ENCODE assay signal across 16 cellular contexts in genomic region chr14:100664841-100665425, GRCh38.
DNase-seq lines count a peak whose midpoint lies in the region; ATAC-seq and TF ChIP-seq lines count a peak whose summit lies in the region.
"Had no signal": no experiment of that assay in that cellular context is flagged by ENCODE, and none has a peak within 500 bp of the region (broad histone marks: within the 10 kb centered on the region; RNA-seq: fewer than 3 reads in every experiment).

No MANE protein-coding gene starts in this region.

- peak; percentile 70 for DNase-seq in Right ventricle myocardium superior
- no peak for DNase-seq in right atrium auricular region (ENCODE audit: low spot score)
- DNase-seq in fibroblast of gingiva (ENCODE audit: low read depth), result peak; percentile 82
- DNase-seq in nephron progenitor cell, result no peak
- DNase-seq in activated T-cell treated with anti-CD3 and anti-CD28 coated beads, Interleukin-2, amount 50 U/mL, for 72 hours, result no peak
- no peak for DNase-seq in activated effector memory CD4-positive, alpha-beta T cell treated with Interleukin-2 at 50 U/mL for 16 hours
- DNase-seq in Karpas-422, result no peak
- no peak for DNase-seq in stimulated activated CD4-positive, alpha-beta T cell treated with anti-CD3 and anti-CD28 coated beads, Interleukin-2, amount 100 ng/mL, for 24 hours
- DNase-seq: activated CD8-positive, alpha-beta memory T cell treated with anti-CD3 and anti-CD28 coated beads, Interleukin-2, amount 50 U/mL, for 4 hours; cerebellar nuclear complex; naive B cell; NCI-H1930; NCI-H774 had no signal

- peaks cover 8% of the 10 kb centered on the region for H3K27me3 Mint-ChIP-seq in nephron progenitor cell (ENCODE audit: low read depth, poor library complexity)
- peaks cover 9% of the 10 kb centered on the region for H3K27me3 Mint-ChIP-seq in activated T-cell treated with anti-CD3 and anti-CD28 coated beads, Interleukin-2, amount 50 U/mL, for 72 hours (ENCODE audit: low read depth)

- no peak overlapping the region for H3K4me3 ChIP-seq in right atrium auricular region
- H3K4me3 ChIP-seq in Karpas-422 (ENCODE audit: low read length), result no peak overlapping the region
- H3K4me3 ChIP-seq: smooth muscle cell had no signal

- no peaks in the 10 kb centered on the region for H4K20me1 ChIP-seq in Karpas-422 (ENCODE audit: insufficient read depth, low read depth, low read length)

- TF ChIP-seq CTCF in right atrium auricular region (IDR thresholded peaks at IDR 0.05) (no peak), nephron progenitor cell (IDR thresholded peaks at IDR 0.05) (no peak)

- no peak overlapping the region for H2AFZ ChIP-seq in Karpas-422 (ENCODE audit: low read length)

- H3K79me2 ChIP-seq in Karpas-422 (ENCODE audit: low read length), result no peaks in the 10 kb centered on the region

- no peaks in the 10 kb centered on the region for H3K9me3 ChIP-seq in right atrium auricular region
- H3K9me3 ChIP-seq in Karpas-422 (ENCODE audit: low read length), result no peaks in the 10 kb centered on the region

- H3K4me1 ChIP-seq in right atrium auricular region, result peaks cover 0 to 6% of the 10 kb centered on the region in 2 donors
- H3K4me1 ChIP-seq in Karpas-422 (ENCODE audit: low read length), result no peaks in the 10 kb centered on the region

- intact Hi-C loops in Right ventricle myocardium superior (cut with DNase I), result loop anchor here (10.0 kb wide), 1 partner anchor 960 kb away; no protein-coding TSS in a partner anchor

- H3K27me3 ChIP-seq in right atrium auricular region (no peaks in the 10 kb centered on the region), Karpas-422 (ENCODE audit: low read length) (no peaks in the 10 kb centered on the region)

- peaks cover 67% of the 10 kb centered on the region for H3K4me1 Mint-ChIP-seq in nephron progenitor cell
- no peaks in the 10 kb centered on the region for H3K4me1 Mint-ChIP-seq in activated T-cell treated with anti-CD3 and anti-CD28 coated beads, Interleukin-2, amount 50 U/mL, for 72 hours (ENCODE audit: low read depth)

- H3K27ac Mint-ChIP-seq in nephron progenitor cell, result peak overlapping the region; percentile 36
- H3K27ac Mint-ChIP-seq in activated T-cell treated with anti-CD3 and anti-CD28 coated beads, Interleukin-2, amount 50 U/mL, for 72 hours, result no peak overlapping the region

- H3K36me3 Mint-ChIP-seq in nephron progenitor cell (ENCODE audit: low read depth), result no peaks in the 10 kb centered on the region
- no peaks in the 10 kb centered on the region for H3K36me3 Mint-ChIP-seq in activated T-cell treated with anti-CD3 and anti-CD28 coated beads, Interleukin-2, amount 50 U/mL, for 72 hours (ENCODE audit: insufficient read depth in 2 of 2)
- H3K36me3 Mint-ChIP-seq: activated naive CD4-positive, alpha-beta T cell treated with anti-CD3 and anti-CD28 coated beads, Interleukin-2, amount 50 U/mL, for 24 hours; naive B cell had no signal

- H3K36me3 ChIP-seq in right atrium auricular region (no peaks in the 10 kb centered on the region), Karpas-422 (ENCODE audit: insufficient read depth, low read length) (no peaks in the 10 kb centered on the region)

- no peak overlapping the region for H3K4me2 ChIP-seq in Karpas-422 (ENCODE audit: low read depth, low read length, poor library complexity, severe bottlenecking)
- H3K4me2 ChIP-seq: KMS-11, smooth muscle cell had no signal

- H3K4me3 Mint-ChIP-seq in nephron progenitor cell, result no peak overlapping the region
- H3K4me3 Mint-ChIP-seq in activated T-cell treated with anti-CD3 and anti-CD28 coated beads, Interleukin-2, amount 50 U/mL, for 72 hours, result no peak overlapping the region
- H3K4me3 Mint-ChIP-seq: activated naive CD4-positive, alpha-beta T cell treated with anti-CD3 and anti-CD28 coated beads, Interleukin-2, amount 50 U/mL, for 24 hours had no signal

- H3K9me3 Mint-ChIP-seq in nephron progenitor cell, result no peaks in the 10 kb centered on the region
- H3K9me3 Mint-ChIP-seq in activated T-cell treated with anti-CD3 and anti-CD28 coated beads, Interleukin-2, amount 50 U/mL, for 72 hours, result no peaks in the 10 kb centered on the region
- H3K9me3 Mint-ChIP-seq: activated naive CD4-positive, alpha-beta T cell treated with anti-CD3 and anti-CD28 coated beads, Interleukin-2, amount 50 U/mL, for 24 hours had no signal

- no peak overlapping the region for H3K9ac ChIP-seq in Karpas-422 (ENCODE audit: low read length)
- H3K9ac ChIP-seq: KMS-11 had no signal

- ATAC-seq in Right ventricle myocardium superior (ENCODE audit: poor library complexity), result peak; percentile 73
- ATAC-seq in activated T-cell treated with anti-CD3 and anti-CD28 coated beads, Interleukin-2, amount 50 U/mL, for 72 hours (replicated peaks in 1 of 2), result no peak

- no peaks in the 10 kb centered on the region for H3K9me2 ChIP-seq in Karpas-422 (replicated peaks; ENCODE audit: insufficient read depth, low read length)

- no peak overlapping the region for H3K27ac ChIP-seq in right atrium auricular region
- H3K27ac ChIP-seq in Karpas-422 (ENCODE audit: low read length), result no peak overlapping the region
- H3K27ac ChIP-seq: KMS-11 had no signal

Comparison
In these comparisons a context has a peak if more than half of its experiments do, and no peak if none do; other contexts are left out.
1. DNase-seq: peak in Right ventricle myocardium superior (single experiment) and fibroblast of gingiva (single experiment); none in right atrium auricular region (single experiment), nephron progenitor cell (single experiment), activated T-cell treated with anti-CD3 and anti-CD28 coated beads, Interleukin-2, amount 50 U/mL, for 72 hours (0 of 2), activated effector memory CD4-positive, alpha-beta T cell treated with Interleukin-2 at 50 U/mL for 16 hours (single experiment), Karpas-422 (single experiment) and stimulated activated CD4-positive, alpha-beta T cell treated with anti-CD3 and anti-CD28 coated beads, Interleukin-2, amount 100 ng/mL, for 24 hours (0 of 2).